ENCODE assay signal across 8 cellular contexts in the genomic region with DNA sequence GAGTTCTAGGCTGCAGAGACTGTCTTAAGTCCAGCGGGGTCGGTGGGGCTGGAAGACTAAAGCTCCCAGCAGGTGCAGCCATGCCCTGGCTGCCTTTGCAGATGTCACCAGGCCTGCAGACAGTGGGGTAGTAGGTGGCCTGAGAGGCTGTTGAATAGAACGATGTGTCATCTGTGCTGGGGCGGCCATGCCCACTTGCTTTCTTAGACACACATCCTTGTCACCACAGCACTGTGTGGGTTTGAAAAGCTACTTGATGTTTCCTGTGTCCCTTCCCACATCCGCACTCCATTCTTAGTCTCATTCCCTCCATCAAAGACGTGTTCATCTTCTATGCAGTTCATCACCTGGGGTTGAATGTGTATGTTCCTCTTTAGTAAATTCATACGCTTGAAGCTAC.
A peak's percentile ranks its signal among the peaks of the same experiment; 100 is the strongest.
DNase-seq lines count a peak whose midpoint lies in the region; ATAC-seq and TF ChIP-seq lines count a peak whose summit lies in the region.

No MANE protein-coding gene starts in this region.

- peak overlapping the region; percentile 80 for H3K4me2 ChIP-seq in skeletal muscle satellite cell (ENCODE audit: low read length)

- H3K27me3 Mint-ChIP-seq in T-helper 17 cell (peaks cover 12% of the 10 kb centered on the region), endothelial cell (ENCODE audit: unreplicated experiment) (no peaks in the 10 kb centered on the region)

- DNase-seq in CD1c-positive myeloid dendritic cell (ENCODE audit: extremely low spot score), result peak; percentile 32
- no peak for DNase-seq in T-helper 17 cell
- DNase-seq in GM10266 (ENCODE audit: extremely low spot score), result no peak
- DNase-seq in endothelial cell (ENCODE audit: low spot score), result no peak
- DNase-seq in NCI-H524 treated with DMSO at 0.1 percent for 48 hours (lab: John Stamatoyannopoulos, UW), result no peak

- no peaks in the 10 kb centered on the region for H3K27me3 ChIP-seq in skeletal muscle satellite cell (ENCODE audit: control insufficient read depth, insufficient read depth, low read length)

- H3K4me3 ChIP-seq in skeletal muscle satellite cell (ENCODE audit: low read length), result peak overlapping the region; percentile 4

- peaks cover 3% of the 10 kb centered on the region for H3K36me3 ChIP-seq in skeletal muscle satellite cell (ENCODE audit: insufficient read depth, low read length)

- H3K9me3 Mint-ChIP-seq in endothelial cell (ENCODE audit: unreplicated experiment), result no peaks in the 10 kb centered on the region

- peaks cover 3% of the 10 kb centered on the region for H3K36me3 Mint-ChIP-seq in T-helper 17 cell (ENCODE audit: low read depth)
- H3K36me3 Mint-ChIP-seq in endothelial cell (ENCODE audit: low read depth, unreplicated experiment), result peaks cover 4% of the 10 kb centered on the region

- H3K27ac Mint-ChIP-seq in T-helper 17 cell, result no peak overlapping the region
- H3K27ac Mint-ChIP-seq in endothelial cell (ENCODE audit: unreplicated experiment), result no peak overlapping the region

- H3K27ac ChIP-seq in cingulate gyrus (ENCODE audit: low read depth, low read length), result peak overlapping the region; percentile 23

- H3K9ac ChIP-seq in skeletal muscle satellite cell (ENCODE audit: low read depth, low read length), result peak overlapping the region; percentile 73

- H3K4me1 Mint-ChIP-seq in T-helper 17 cell, result peaks cover 6% of the 10 kb centered on the region
- H3K4me1 Mint-ChIP-seq in endothelial cell (ENCODE audit: unreplicated experiment), result peaks cover 2% of the 10 kb centered on the region

- H3K4me3 Mint-ChIP-seq in T-helper 17 cell, result no peak overlapping the region
- H3K4me3 Mint-ChIP-seq in endothelial cell (ENCODE audit: unreplicated experiment), result no peak overlapping the region

- no peaks in the 10 kb centered on the region for H3K9me3 ChIP-seq in T-helper 17 cell (ENCODE audit: control insufficient read depth, low read length, poor library complexity, severe bottlenecking)
- H3K9me3 ChIP-seq in skeletal muscle satellite cell (replicated peaks; ENCODE audit: low read length), result peaks cover 3% of the 10 kb centered on the region

- TF ChIP-seq CTCF in GM10266 (IDR thresholded peaks at IDR 0.05; ENCODE audit: control insufficient read depth, insufficient read depth, low read depth, missing control alignments) (no peak), endothelial cell (IDR thresholded peaks at IDR 0.05; ENCODE audit: unreplicated experiment) (no peak)

- ATAC-seq in T-helper 17 cell, result peak; percentile 49
- ATAC-seq in GM18861 (IDR thresholded peaks at IDR 0.05; ENCODE audit: unreplicated experiment), result no peak

- peaks cover 45% of the 10 kb centered on the region for H3K4me1 ChIP-seq in skeletal muscle satellite cell (ENCODE audit: control insufficient read depth, insufficient read depth, low read length)
